ENCODE assay signal across 9 cellular contexts in genomic region chr21:41923641-41924342, GRCh38. TPM values are rescaled to one million over a fixed set of nuclear protein-coding genes. Genes with fewer than 3 reads are reported as not detected.
A peak's percentile ranks its signal among the peaks of the same experiment; 100 is the strongest.
DNase-seq lines count a peak whose midpoint lies in the region; ATAC-seq and TF ChIP-seq lines count a peak whose summit lies in the region.
"Had no signal": no experiment of that assay in that cellular context is flagged by ENCODE, and none has a peak within 500 bp of the region (broad histone marks: within the 10 kb centered on the region; RNA-seq: fewer than 3 reads in every experiment).

No MANE protein-coding gene starts in this region.

- ATAC-seq in naive thymus-derived CD4-positive, alpha-beta T cell = no peak
- ATAC-seq in HG02885 (IDR thresholded peaks at IDR 0.05; ENCODE audit: poor library complexity, unreplicated experiment) = no peak
- ATAC-seq: K562 had no signal

- peak; percentile 59 for DNase-seq in choroid plexus epithelial cell (ENCODE audit: low read depth)
- DNase-seq in naive thymus-derived CD4-positive, alpha-beta T cell = no peak
- DNase-seq in EL = no peak
- no peak for DNase-seq in D341Med (ENCODE audit: low spot score)
- no peak for DNase-seq in cortex of kidney (lab: John Stamatoyannopoulos, UW)

- H3K27me3 Mint-ChIP-seq in naive thymus-derived CD4-positive, alpha-beta T cell = no peaks in the 10 kb centered on the region

- peak overlapping the region; percentile 59 for H3K4me3 ChIP-seq in ACC112 (ENCODE audit: low read depth, low read length)
- H3K4me3 ChIP-seq in choroid plexus epithelial cell (ENCODE audit: low read depth, low read length) = no peak overlapping the region
- no peak overlapping the region for H3K4me3 ChIP-seq in naive thymus-derived CD4-positive, alpha-beta T cell (ENCODE audit: low read length)
- H3K4me3 ChIP-seq: K562 had no signal

- intact Hi-C loops in naive thymus-derived CD4-positive, alpha-beta T cell (cut with micrococcal nuclease) = no loop called here

- H3K36me3 ChIP-seq in ACC112 (ENCODE audit: insufficient read depth, low read length) = no peaks in the 10 kb centered on the region
- no peaks in the 10 kb centered on the region for H3K36me3 ChIP-seq in KOPT-K1 (ENCODE audit: insufficient read depth, low read length)
- H3K36me3 ChIP-seq in naive thymus-derived CD4-positive, alpha-beta T cell (ENCODE audit: control insufficient read depth in 2 of 3, insufficient read depth in 3 of 3, low read length in 3 of 3) = peaks cover 0 to 8% (median 0%) of the 10 kb centered on the region in 3 experiments

- peak overlapping the region; percentile 54 to 96 (median 78) for H3K4me3 Mint-ChIP-seq in naive thymus-derived CD4-positive, alpha-beta T cell

- H3K27ac ChIP-seq in ACC112 (ENCODE audit: low read depth, low read length) (peak overlapping the region; percentile 96), KOPT-K1 (ENCODE audit: low read depth, low read length, poor library complexity, severe bottlenecking) (peak overlapping the region; percentile 75)
- peak overlapping the region; percentile 25 for H3K27ac ChIP-seq in naive thymus-derived CD4-positive, alpha-beta T cell (ENCODE audit: low read depth, low read length)

- H2AFZ ChIP-seq in ACC112 (ENCODE audit: low read length, unreplicated experiment) = peak overlapping the region; percentile 43

- CTCF ChIA-PET in naive thymus-derived CD4-positive, alpha-beta T cell (lab: Charles Lee) = interaction anchor here (0.7 to 1.3 kb wide), 3 partner anchors 28 to 194 kb away, joined by 4 to 5 read pairs (median 4); no protein-coding TSS in a partner anchor

- peaks cover 0 to 1% (median 0%) of the 10 kb centered on the region in 11 donors for H3K9me3 Mint-ChIP-seq in naive thymus-derived CD4-positive, alpha-beta T cell

- peaks cover 11% of the 10 kb centered on the region for H3K79me2 ChIP-seq in ACC112 (ENCODE audit: control insufficient read depth, insufficient read depth, low read length, unreplicated experiment)

- peak overlapping the region; percentile 0 to 98 (median 87) for H3K27ac Mint-ChIP-seq in naive thymus-derived CD4-positive, alpha-beta T cell

- POLR2A ChIA-PET in naive thymus-derived CD4-positive, alpha-beta T cell (lab: Charles Lee) = interaction anchor here (1.0 to 3.9 kb wide), 5 partner anchors 21 to 184 kb away, joined by 3 to 36 read pairs (median 4); no protein-coding TSS in a partner anchor

- H3K4me1 Mint-ChIP-seq in naive thymus-derived CD4-positive, alpha-beta T cell = peaks cover 45 to 72% (median 56%) of the 10 kb centered on the region in 7 donors

- no peak for TF ChIP-seq CTCF in choroid plexus epithelial cell (conservative IDR thresholded peaks at IDR 0.05; ENCODE audit: low read depth, low read length)

- no peaks in the 10 kb centered on the region for H3K27me3 ChIP-seq in ACC112 (ENCODE audit: insufficient read depth, low read length)
- H3K27me3 ChIP-seq in naive thymus-derived CD4-positive, alpha-beta T cell (ENCODE audit: control insufficient read depth in 2 of 2, insufficient read depth in 2 of 2, low read length in 2 of 2) = no peaks in the 10 kb centered on the region

- H3K9me3 ChIP-seq in KOPT-K1 (ENCODE audit: insufficient read depth, low read length, poor library complexity, severe bottlenecking) = no peaks in the 10 kb centered on the region
- no peaks in the 10 kb centered on the region for H3K9me3 ChIP-seq in naive thymus-derived CD4-positive, alpha-beta T cell (ENCODE audit: control insufficient read depth in 2 of 3, low read length in 3 of 3)

- H3K4me1 ChIP-seq in ACC112 (ENCODE audit: control insufficient read depth, insufficient read depth, low read length, unreplicated experiment) = peaks cover 36% of the 10 kb centered on the region
- peaks cover 12 to 37% of the 10 kb centered on the region in 2 donors for H3K4me1 ChIP-seq in naive thymus-derived CD4-positive, alpha-beta T cell (ENCODE audit: control insufficient read depth in 2 of 2, insufficient read depth in 2 of 2, low read length in 2 of 2)

- H3K36me3 Mint-ChIP-seq in naive thymus-derived CD4-positive, alpha-beta T cell = peaks cover 0 to 16% (median 3%) of the 10 kb centered on the region in 5 donors

RNA-seq across cellular contexts. Expression of gene C2CD2, which starts 30.0 kb away (rescaled TPM):
- total RNA-seq in naive thymus-derived CD4-positive, alpha-beta T cell = 10 to 100 TPM in 4 of 5 experiments, 1 to 10 TPM in 1; 7.1 to 14.8 (median 14.0) TPM
- polyA plus RNA-seq in naive thymus-derived CD4-positive, alpha-beta T cell = 1 to 10 TPM; 2.8 to 4.9 TPM

RNA-seq across cellular contexts. Expression of gene PRDM15, which starts 44.6 kb away (rescaled TPM):
- total RNA-seq in naive thymus-derived CD4-positive, alpha-beta T cell = 10 to 100 TPM in 4 of 5 experiments, 1 to 10 TPM in 1; 10.0 to 20.1 (median 15.9) TPM
- polyA plus RNA-seq in naive thymus-derived CD4-positive, alpha-beta T cell = 1 to 10 TPM; 1.3 to 2.0 TPM

Comparison
In these comparisons a context has a peak if more than half of its experiments do, and no peak if none do; other contexts are left out.
1. H3K27ac ChIP-seq: peak in every context shown above with its lines; median percentile 96 in ACC112; 75 in KOPT-K1; 25 in naive thymus-derived CD4-positive, alpha-beta T cell.